Comparison of ENCODE assay signal across 35 cellular contexts in genomic region chr2:47167149-47167548, GRCh38. TPM values are rescaled to one million over a fixed set of nuclear protein-coding genes. Genes with fewer than 3 reads are reported as not detected.
"Had no signal": no experiment of that assay in that cellular context is flagged by ENCODE, and none has a peak within 500 bp of the region (broad histone marks: within the 10 kb centered on the region; RNA-seq: fewer than 3 reads in every experiment).

No MANE protein-coding gene starts in this region.

- H3K9me3 ChIP-seq: ascending aorta, colonic mucosa, left ventricle myocardium inferior, mucosa of descending colon, thyroid gland, upper lobe of left lung, vagina had no signal

- H3K27ac ChIP-seq: ascending aorta, cardiac muscle cell, colonic mucosa, foreskin keratinocyte, left ventricle myocardium inferior, skin epidermis, thyroid gland, upper lobe of left lung, vagina, WERI-Rb-1 had no signal

- H3K27me3 ChIP-seq: ascending aorta, cardiac muscle cell, colonic mucosa, foreskin keratinocyte, thyroid gland, upper lobe of left lung, vagina had no signal

- H3K36me3 ChIP-seq: colonic mucosa had no signal

- FAIRE-seq: endometrium had no signal

- DNase-seq: activated CD4-positive, alpha-beta memory T cell treated with anti-CD3 and anti-CD28 coated beads for 36 hours; activated CD4-positive, alpha-beta T cell treated with anti-CD3 and anti-CD28 coated beads for 48 hours; activated CD8-positive, alpha-beta memory T cell treated with anti-CD3 and anti-CD28 coated beads, Interleukin-2, amount 50 U/mL, for 4 hours; activated gamma-delta T cell; activated naive CD4-positive, alpha-beta T cell treated with anti-CD3 and anti-CD28 coated beads, Interleukin-2, amount 10 ng/mL, durations not matched to agents 7 days and 5 days; activated naive CD8-positive, alpha-beta T cell treated with anti-CD3 and anti-CD28 coated beads, Interleukin-2, amount 10 ng/mL, durations not matched to agents 7 days and 5 days; activated T-cell treated with anti-CD3 and anti-CD28 coated beads, Interleukin-2, amount 50 U/mL, for 24 hours; cerebellar nuclear complex; colonic mucosa; effector CD8-positive, alpha-beta T cell; erythroblast; foreskin keratinocyte; islet precursor cell; left ventricle myocardium inferior; mesendoderm; mucosa of descending colon; stimulated activated CD4-positive, alpha-beta T cell treated with anti-CD3 and anti-CD28 coated beads, Interleukin-4, amount 100 ng/mL, for 24 hours; stimulated activated naive CD8-positive, alpha-beta T cell treated with anti-CD3 and anti-CD28 coated beads, Interleukin-15, amount 100 ng/mL, for 72 hours; T-helper 9 cell; thyroid gland; upper lobe of left lung; WERI-Rb-1 had no signal

- H3K27me3 Mint-ChIP-seq: activated CD4-positive, alpha-beta memory T cell treated with anti-CD3 and anti-CD28 coated beads for 36 hours; activated naive CD4-positive, alpha-beta T cell treated with anti-CD3 and anti-CD28 coated beads, Interleukin-2, amount 10 ng/mL, durations not matched to agents 7 days and 5 days; activated naive CD8-positive, alpha-beta T cell treated with anti-CD3 and anti-CD28 coated beads, Interleukin-2, amount 10 ng/mL, durations not matched to agents 7 days and 5 days; activated T-cell treated with anti-CD3 and anti-CD28 coated beads, Interleukin-2, amount 50 U/mL, for 24 hours; brain; stimulated activated naive CD8-positive, alpha-beta T cell treated with anti-CD3 and anti-CD28 coated beads, Interleukin-15, amount 100 ng/mL, for 72 hours had no signal

- H3K4me3 Mint-ChIP-seq: activated CD4-positive, alpha-beta memory T cell treated with anti-CD3 and anti-CD28 coated beads for 36 hours; activated naive CD4-positive, alpha-beta T cell treated with anti-CD3 and anti-CD28 coated beads, Interleukin-2, amount 10 ng/mL, durations not matched to agents 7 days and 5 days; activated naive CD8-positive, alpha-beta T cell treated with anti-CD3 and anti-CD28 coated beads, Interleukin-2, amount 10 ng/mL, durations not matched to agents 7 days and 5 days; activated T-cell treated with anti-CD3 and anti-CD28 coated beads, Interleukin-2, amount 50 U/mL, for 24 hours; nephron; stimulated activated effector memory CD8-positive, alpha-beta T cell treated with anti-CD3 and anti-CD28 coated beads, Interleukin-12 subunit alpha, Interleukin-12 subunit beta, amount 100 ng/mL, for 72 hours; stimulated activated naive CD8-positive, alpha-beta T cell treated with anti-CD3 and anti-CD28 coated beads, Interleukin-15, amount 100 ng/mL, for 72 hours; T-helper 1 cell treated with Interleukin-12 subunit alpha and Interleukin-12 subunit beta and Interleukin-4 antibody, amounts not matched to agents 30 μg/mL and 1 μg/mL, for 36 hours had no signal

- H3K4me3 ChIP-seq: ascending aorta, cardiac muscle cell, colonic mucosa, left ventricle myocardium inferior, lung, mucosa of descending colon, skin epidermis, thyroid gland, upper lobe of left lung, vagina had no signal

- H3K9me3 Mint-ChIP-seq: activated CD4-positive, alpha-beta memory T cell treated with anti-CD3 and anti-CD28 coated beads for 36 hours; activated naive CD4-positive, alpha-beta T cell treated with anti-CD3 and anti-CD28 coated beads, Interleukin-2, amount 10 ng/mL, durations not matched to agents 7 days and 5 days; activated naive CD8-positive, alpha-beta T cell treated with anti-CD3 and anti-CD28 coated beads, Interleukin-2, amount 10 ng/mL, durations not matched to agents 7 days and 5 days; activated T-cell treated with anti-CD3 and anti-CD28 coated beads, Interleukin-2, amount 50 U/mL, for 24 hours; brain; nephron; stimulated activated effector memory CD8-positive, alpha-beta T cell treated with anti-CD3 and anti-CD28 coated beads, Interleukin-12 subunit alpha, Interleukin-12 subunit beta, amount 100 ng/mL, for 72 hours; stimulated activated naive CD8-positive, alpha-beta T cell treated with anti-CD3 and anti-CD28 coated beads, Interleukin-15, amount 100 ng/mL, for 72 hours; T-helper 1 cell treated with Interleukin-12 subunit alpha and Interleukin-12 subunit beta and Interleukin-4 antibody, amounts not matched to agents 30 μg/mL and 1 μg/mL, for 36 hours had no signal

- ATAC-seq: activated CD4-positive, CD25-positive, alpha-beta regulatory T cell treated with anti-CD3 and anti-CD28 coated beads, Interleukin-2, amount 50 U/mL, for 24 hours; foreskin keratinocyte; mucosa of descending colon; sciatic nerve; stimulated activated effector memory CD8-positive, alpha-beta T cell treated with anti-CD3 and anti-CD28 coated beads, Interleukin-12 subunit alpha, Interleukin-12 subunit beta, amount 100 ng/mL, for 72 hours; stimulated activated naive CD8-positive, alpha-beta T cell treated with anti-CD3 and anti-CD28 coated beads, Interleukin-15, amount 100 ng/mL, for 72 hours had no signal

- H3K27ac Mint-ChIP-seq: activated CD4-positive, alpha-beta memory T cell treated with anti-CD3 and anti-CD28 coated beads for 36 hours; activated naive CD8-positive, alpha-beta T cell treated with anti-CD3 and anti-CD28 coated beads, Interleukin-2, amount 10 ng/mL, durations not matched to agents 7 days and 5 days; activated T-cell treated with anti-CD3 and anti-CD28 coated beads, Interleukin-2, amount 50 U/mL, for 24 hours; nephron; stimulated activated effector memory CD8-positive, alpha-beta T cell treated with anti-CD3 and anti-CD28 coated beads, Interleukin-12 subunit alpha, Interleukin-12 subunit beta, amount 100 ng/mL, for 72 hours; stimulated activated naive CD8-positive, alpha-beta T cell treated with anti-CD3 and anti-CD28 coated beads, Interleukin-15, amount 100 ng/mL, for 72 hours; T-helper 1 cell treated with Interleukin-12 subunit alpha and Interleukin-12 subunit beta and Interleukin-4 antibody, amounts not matched to agents 30 μg/mL and 1 μg/mL, for 36 hours had no signal

RNA-seq across cellular contexts. Expression of gene STPG4, which starts 12.0 kb away (rescaled TPM):
- total RNA-seq: activated CD4-positive, alpha-beta memory T cell treated with anti-CD3 and anti-CD28 coated beads for 36 hours; ascending aorta; cardiac muscle cell; glomerular endothelial cell; left ventricle myocardium inferior had no signal
- polyA plus RNA-seq: cardiac muscle cell, foreskin keratinocyte had no signal
